Comparison of ENCODE assay signal across 1 cellular context in the genomic region with DNA sequence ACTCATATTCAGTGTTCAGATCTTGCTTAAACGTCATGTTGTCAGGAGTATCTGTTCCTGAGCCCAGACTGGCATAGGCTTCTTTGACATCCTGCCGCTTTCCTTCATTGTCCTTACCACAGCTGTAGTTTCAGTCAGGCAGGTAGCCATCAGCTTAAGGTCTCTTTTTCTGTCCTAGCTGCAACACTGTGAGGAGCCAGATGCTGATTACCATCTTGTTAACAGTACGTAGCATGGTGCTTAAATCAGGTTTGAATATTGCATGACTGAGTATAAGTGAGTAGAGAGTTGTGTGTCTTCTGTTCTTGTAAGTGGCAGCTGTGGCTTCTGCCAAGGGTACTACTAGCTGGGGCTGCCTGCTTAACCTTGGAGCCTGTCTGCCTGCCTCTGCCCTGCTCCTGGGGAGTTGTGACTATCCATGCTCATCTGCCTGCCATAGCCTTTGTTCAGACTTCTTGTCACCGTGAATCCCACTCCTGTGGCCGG.
TF ChIP-seq lines count a peak whose summit lies in the region.

No MANE protein-coding gene starts in this region.

TF ChIP-seq in GM23338, 12 proteins besides CTCF, POLR2A, EP300 and RAD21 (continued from another document):
- no peak for TF ChIP-seq ZNF331 (CRISPR knock-in tag; IDR thresholded peaks at IDR 0.05; ENCODE audit: low read depth)
- TF ChIP-seq ZNF462 (CRISPR knock-in tag; IDR thresholded peaks at IDR 0.05), result no peak
- no peak for TF ChIP-seq EZH2phosphoT487 (IDR thresholded peaks at IDR 0.05; ENCODE audit: unreplicated experiment)
- no peak for TF ChIP-seq CREB1 (CRISPR knock-in tag; IDR thresholded peaks at IDR 0.05; ENCODE audit: low read depth)
